ENCODE assay signal across 21 cellular contexts in the genomic region with DNA sequence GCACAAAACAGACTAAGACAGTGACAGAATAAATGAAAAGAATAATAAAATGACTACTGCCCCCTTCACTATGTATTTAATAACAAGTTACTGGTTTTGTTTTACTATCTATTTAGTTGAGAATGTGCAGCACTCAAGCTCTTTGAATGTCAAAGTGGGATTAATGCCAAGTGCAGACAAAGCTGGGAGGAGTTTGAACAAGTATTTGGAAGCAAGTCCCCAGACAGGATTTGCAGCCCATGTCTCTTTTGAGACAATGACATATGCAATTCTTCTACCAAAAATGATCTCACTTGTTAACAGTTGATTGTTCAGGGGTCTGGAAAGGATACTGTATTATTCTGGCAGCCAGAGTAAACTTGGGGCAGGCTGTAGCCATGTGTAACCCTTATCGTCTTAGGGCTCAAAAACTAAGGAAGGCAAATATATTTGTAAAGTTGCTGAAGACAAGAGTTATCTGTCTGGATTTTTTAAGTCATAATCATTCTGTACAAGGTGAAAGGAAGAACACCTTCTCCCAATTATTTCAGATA. TPM values are rescaled to one million over a fixed set of nuclear protein-coding genes. Genes with fewer than 3 reads are reported as not detected.
DNase-seq lines count a peak whose midpoint lies in the region; ATAC-seq, FAIRE-seq and TF ChIP-seq lines count a peak whose summit lies in the region.
"Had no signal": no experiment of that assay in that cellular context is flagged by ENCODE, and none has a peak within 500 bp of the region (broad histone marks: within the 10 kb centered on the region; RNA-seq: fewer than 3 reads in every experiment).

No MANE protein-coding gene starts in this region.

- peak; percentile 34 for DNase-seq in LNCaP clone FGC (ENCODE audit: low read depth)
- DNase-seq in heart left ventricle, result peak in 2 of 5 donors; percentile 29 to 40
- DNase-seq in putamen (ENCODE audit: low spot score), result peak; percentile 86
- DNase-seq in NCI-H146 (lab: John Stamatoyannopoulos, UW), result no peak
- no peak for DNase-seq in glomerular visceral epithelial cell (ENCODE audit: extremely low spot score)
- no peak for DNase-seq in NCI-H128 (lab: John Stamatoyannopoulos, UW; ENCODE audit: unreplicated experiment)
- DNase-seq in NCI-H226, result no peak
- DNase-seq: activated B cell treated with CpG ODN at 0.5 μM for 24 hours; activated CD8-positive, alpha-beta memory T cell treated with anti-CD3 and anti-CD28 coated beads, Interleukin-2, amount 10 ng/mL, durations not matched to agents 7 days and 5 days; activated gamma-delta T cell treated with Interleukin-2 at 50 U/mL for 16 hours; DMS53; effector CD8-positive, alpha-beta T cell; mesenchymal stem cell; MV-4-11; NCI-H510A treated with DMSO at 0.1 percent for 48 hours; stimulated activated naive CD4-positive, alpha-beta T cell; uterus had no signal

- TF ChIP-seq CTCF in LNCaP clone FGC (IDR thresholded peaks at IDR 0.05; ENCODE audit: control insufficient read depth, extremely low read depth, insufficient read depth), result no peak
- TF ChIP-seq CTCF in heart left ventricle (IDR thresholded peaks at IDR 0.05), result no peak

- no peak for TF ChIP-seq POLR2A in heart left ventricle (IDR thresholded peaks at IDR 0.05)

- H3K4me1 ChIP-seq in heart left ventricle, result peaks cover 0 to 65% (median 27%) of the 10 kb centered on the region in 12 donors
- H3K4me1 ChIP-seq: ascending aorta, uterus had no signal

- no peaks in the 10 kb centered on the region for H3K9me3 ChIP-seq in heart left ventricle
- H3K9me3 ChIP-seq: ascending aorta, uterus had no signal

- FAIRE-seq in TTC549 (lab: Jason Lieb, UNC), result peak; percentile 72
- FAIRE-seq: H1 had no signal

- no peak overlapping the region for H3K4me3 ChIP-seq in LNCaP clone FGC (ENCODE audit: low read depth, low read length)
- no peak overlapping the region for H3K4me3 ChIP-seq in heart left ventricle
- H3K4me3 ChIP-seq: ascending aorta, uterus had no signal

- no peaks in the 10 kb centered on the region for H3K27me3 ChIP-seq in heart left ventricle
- H3K27me3 ChIP-seq: ascending aorta, uterus had no signal

- intact Hi-C loops in heart left ventricle (cut with DNase I), result no loop called here

- ATAC-seq in heart left ventricle, result peak; percentile 64 to 87 (median 80)
- ATAC-seq: activated CD8-positive, alpha-beta memory T cell treated with anti-CD3 and anti-CD28 coated beads, Interleukin-2, amount 10 ng/mL, durations not matched to agents 7 days and 5 days; Panc1 had no signal

- peak overlapping the region in 8 of 12 donors; percentile 18 to 83 (median 60) for H3K27ac ChIP-seq in heart left ventricle
- H3K27ac ChIP-seq: ascending aorta had no signal

- no peaks in the 10 kb centered on the region for H3K36me3 ChIP-seq in heart left ventricle
- H3K36me3 ChIP-seq: ascending aorta, uterus had no signal

- 4 to 44% (median 22%) methylated on average over 1 of the region's 1 CpG for WGBS in heart left ventricle, 4 donors

RNA-seq across cellular contexts. Expression of gene COLGALT2, which starts 15.8 kb away (rescaled TPM):
- 10 to 100 TPM in 1 of 9 donors, 1 to 10 TPM in 8; 3.1 to 10.3 (median 5.3) TPM for total RNA-seq in heart left ventricle
- polyA plus RNA-seq in heart left ventricle, result 1 to 10 TPM; 1.2 to 1.4 TPM

RNA-seq across cellular contexts. Expression of gene TSEN15, which starts 29.8 kb away (rescaled TPM):
- 10 to 100 TPM; 23.5 to 32.3 (median 26.4) TPM for total RNA-seq in heart left ventricle
- 10 to 100 TPM; 24.5 to 27.3 TPM for polyA plus RNA-seq in heart left ventricle

Comparison
In these comparisons a context has a peak if more than half of its experiments do, and no peak if none do; other contexts are left out.
1. DNase-seq: peak in LNCaP clone FGC (single experiment) and putamen (single experiment); none in NCI-H146 (single experiment), glomerular visceral epithelial cell (single experiment), NCI-H128 (single experiment) and NCI-H226 (single experiment).